ENCODE assay signal across 21 cellular contexts in genomic region chr14:105137481-105138020, GRCh38. TPM values are rescaled to one million over a fixed set of nuclear protein-coding genes. Genes with fewer than 3 reads are reported as not detected.
DNase-seq lines count a peak whose midpoint lies in the region; ATAC-seq, FAIRE-seq and TF ChIP-seq lines count a peak whose summit lies in the region.
"Had no signal": no experiment of that assay in that cellular context is flagged by ENCODE, and none has a peak within 500 bp of the region (broad histone marks: within the 10 kb centered on the region; RNA-seq: fewer than 3 reads in every experiment).

No MANE protein-coding gene starts in this region.

- H2BK5ac ChIP-seq in H1 (ENCODE audit: low read depth, low read length), result no peak overlapping the region

- TF ChIP-seq RAD21 in H1 (IDR thresholded peaks at IDR 0.05 in 1 of 2, conservative IDR thresholded peaks at IDR 0.05 in 1 of 2; ENCODE audit: low read depth in 2 of 2, low read length in 2 of 2), result no peak

- no peak overlapping the region for H4K8ac ChIP-seq in H1 (ENCODE audit: extremely low read depth, insufficient read depth, low read length)

- no peak for TF ChIP-seq POLR2A in H1 (IDR thresholded peaks at IDR 0.05; ENCODE audit: control extremely low read depth in 1 of 2, low read depth in 2 of 2, low read length in 2 of 2)

- H4K5ac ChIP-seq in H1 (ENCODE audit: insufficient read length, low read depth, low read length), result no peak overlapping the region

- H3K4me2 ChIP-seq in H1 (ENCODE audit: insufficient read depth in 1 of 2, low read depth in 2 of 2, low read length in 2 of 2), result no peak overlapping the region

- no peak overlapping the region for H3K9ac ChIP-seq in H1 (replicated peaks in 1 of 4; ENCODE audit: extremely low read depth in 1 of 4, low read depth in 3 of 4, low read length in 3 of 4)

- intact Hi-C loops in natural killer cell (cut with micrococcal nuclease), result no loop called here
- intact Hi-C loops in posterior vena cava (cut with DNase I), result no loop called here
- intact Hi-C loops in aorta (cut with DNase I), result no loop called here

- no peak overlapping the region for H3K4me3 ChIP-seq in H1 (ENCODE audit: extremely low read depth in 1 of 4, insufficient read depth in 2 of 4, low read depth in 3 of 4, low read length in 4 of 4)
- no peak overlapping the region for H3K4me3 ChIP-seq in aorta (ENCODE audit: low read length in 2 of 2)
- H3K4me3 ChIP-seq: K562 had no signal

- no peak overlapping the region for H2BK15ac ChIP-seq in H1 (ENCODE audit: low read length)

- no peak overlapping the region for H2BK12ac ChIP-seq in H1 (ENCODE audit: low read depth, low read length)

- no peaks in the 10 kb centered on the region for H3K79me1 ChIP-seq in H1 (ENCODE audit: low read depth, low read length)

- peaks cover 9% of the 10 kb centered on the region for H3K36me3 Mint-ChIP-seq in natural killer cell treated with Interleukin-12 subunit alpha and Interleukin-12 subunit beta and Interleukin-15 and Interleukin-18, amount 100 ng/mL, for 72 hours
- H3K36me3 Mint-ChIP-seq in natural killer cell, result peaks cover 6% of the 10 kb centered on the region
- H3K36me3 Mint-ChIP-seq: CD8-positive, alpha-beta T cell had no signal

- peaks cover 4% of the 10 kb centered on the region for H3K9me3 Mint-ChIP-seq in natural killer cell treated with Interleukin-12 subunit alpha and Interleukin-12 subunit beta and Interleukin-15 and Interleukin-18, amount 100 ng/mL, for 72 hours
- peaks cover 0 to 3% of the 10 kb centered on the region in 2 donors for H3K9me3 Mint-ChIP-seq in natural killer cell

- H3K4me3 Mint-ChIP-seq in natural killer cell treated with Interleukin-12 subunit alpha and Interleukin-12 subunit beta and Interleukin-15 and Interleukin-18, amount 100 ng/mL, for 72 hours, result no peak overlapping the region
- H3K4me3 Mint-ChIP-seq in natural killer cell, result no peak overlapping the region
- H3K4me3 Mint-ChIP-seq: CD8-positive, alpha-beta T cell had no signal

- TF ChIP-seq CTCF in natural killer cell (IDR thresholded peaks at IDR 0.05) (no peak), H1 (IDR thresholded peaks at IDR 0.05; ENCODE audit: control extremely low read depth in 1 of 3, insufficient read depth in 1 of 3, low read depth in 1 of 3, low read length in 3 of 3) (peak in 1 of 3 experiments; percentile 3; a peak in 1 of 4 replicates)

- H3K56ac ChIP-seq in H1 (replicated peaks; ENCODE audit: insufficient read length, low read depth, low read length), result no peak overlapping the region

- H3K4me1 ChIP-seq in H1 (replicated peaks in 1 of 4; ENCODE audit: control insufficient read depth in 3 of 4, insufficient read depth in 4 of 4, low read length in 3 of 4) (peaks cover 0 to 9% (median 0%) of the 10 kb centered on the region in 4 experiments; a peak in 3 of 7 replicates), aorta (ENCODE audit: control insufficient read depth in 1 of 2, insufficient read depth in 2 of 2, low read length in 2 of 2) (no peaks in the 10 kb centered on the region)

- H3K18ac ChIP-seq in H1 (ENCODE audit: extremely low read depth, low read length), result no peak overlapping the region

- POLR2A ChIA-PET in H1 (lab: Charles Lee; ENCODE audit: partially characterized antibody), result interaction anchor here (0.8 to 1.4 kb wide), 2 partner anchors 17 to 32 kb away, joined by 3 read pairs; no protein-coding TSS in a partner anchor

- H3K36me3 ChIP-seq in H1 (ENCODE audit: control insufficient read depth in 2 of 4, insufficient read depth in 4 of 4, low read length in 3 of 4) (peaks cover 0 to under 1% (median 0%) of the 10 kb centered on the region in 4 experiments; a peak in 2 of 8 replicates), aorta (ENCODE audit: control insufficient read depth in 1 of 2, insufficient read depth in 2 of 2, low read length in 1 of 2) (no peaks in the 10 kb centered on the region)

- H4K20me1 ChIP-seq in H1 (replicated peaks in 1 of 2; ENCODE audit: control insufficient read depth in 1 of 2, insufficient read depth in 2 of 2, low read length in 2 of 2), result peaks cover 0 to 2% of the 10 kb centered on the region in 2 experiments

- no peak overlapping the region for H2BK120ac ChIP-seq in H1 (replicated peaks; ENCODE audit: low read depth, low read length)

- ATAC-seq in natural killer cell treated with Interleukin-12 subunit alpha and Interleukin-12 subunit beta and Interleukin-15 and Interleukin-18, amount 100 ng/mL, for 72 hours, result no peak
- ATAC-seq in natural killer cell (no peak), aorta (ENCODE audit: low FRiP score) (no peak)
- ATAC-seq: CD8-positive, alpha-beta T cell; SK-N-SH treated with all-trans-retinoic acid at 6 μM for 48 hours had no signal

- H4K91ac ChIP-seq in H1 (replicated peaks; ENCODE audit: insufficient read length, low read length), result no peak overlapping the region

- H3K27ac Mint-ChIP-seq in natural killer cell treated with Interleukin-12 subunit alpha and Interleukin-12 subunit beta and Interleukin-15 and Interleukin-18, amount 100 ng/mL, for 72 hours, result no peak overlapping the region
- H3K27ac Mint-ChIP-seq in natural killer cell, result no peak overlapping the region
- H3K27ac Mint-ChIP-seq: CD8-positive, alpha-beta T cell had no signal

- H3K27me3 ChIP-seq in H1 (replicated peaks in 1 of 4; ENCODE audit: control insufficient read depth in 3 of 4, extremely low read depth in 1 of 4, insufficient read depth in 3 of 4, low read length in 3 of 4) (no peaks in the 10 kb centered on the region), aorta (ENCODE audit: control insufficient read depth in 1 of 2, insufficient read depth in 2 of 2, low read length in 1 of 2) (no peaks in the 10 kb centered on the region)

- H3K9me3 ChIP-seq in H1 (ENCODE audit: insufficient read depth in 2 of 2, low read depth in 1 of 2, low read length in 1 of 2), result peaks cover 7 to 16% of the 10 kb centered on the region in 2 experiments
- peaks cover 6% of the 10 kb centered on the region for H3K9me3 ChIP-seq in aorta (ENCODE audit: control insufficient read depth, low read length)

- H3K4me1 Mint-ChIP-seq in natural killer cell treated with Interleukin-12 subunit alpha and Interleukin-12 subunit beta and Interleukin-15 and Interleukin-18, amount 100 ng/mL, for 72 hours (ENCODE audit: low read depth in 2 of 2), result no peaks in the 10 kb centered on the region
- no peaks in the 10 kb centered on the region for H3K4me1 Mint-ChIP-seq in natural killer cell

- H3K23ac ChIP-seq in H1 (ENCODE audit: insufficient read length), result no peak overlapping the region

- 71% methylated on average over 14 of the region's 14 CpGs; no CpG with 5 or more reads in 1 of the 2 experiments for WGBS in H1 (ENCODE audit: extremely low coverage in 1 of 2, insufficient coverage in 1 of 2, insufficient read length in 1 of 2, insufficient replicate concordance in 2 of 2, low coverage in 1 of 2, low lambda C conversion rate in 2 of 2, missing lambda C conversion rate in 1 of 2), 2 experiments
- 88 to 89% methylated on average over 14 of the region's 14 CpGs for WGBS in aorta, 2 donors

- DNase-seq in natural killer cell treated with Interleukin-12 subunit alpha and Interleukin-12 subunit beta and Interleukin-15 and Interleukin-18, amount 100 ng/mL, for 72 hours (ENCODE audit: low spot score), result peak; percentile 56
- DNase-seq in natural killer cell (no peak), H1 (ENCODE audit: low read depth in 1 of 2, low spot score in 2 of 2) (peak in 1 of 2 experiments; percentile 46), posterior vena cava (ENCODE audit: low spot score) (peak; percentile 73), aorta (peak; percentile 37 to 51), medulla oblongata (ENCODE audit: extremely low spot score) (no peak), retina (no peak), GF-D8 (lab: John Stamatoyannopoulos, UW) (no peak)
- DNase-seq: CD8-positive, alpha-beta T cell; HCEC 1CT; NCI-H1105 treated with DMSO at 0.1 percent for 48 hours; NCI-H1694; NCI-H2081 treated with DMSO at 0.1 percent for 48 hours; NCI-H510A; NCI-H748 treated with DMSO at 0.1 percent for 48 hours; OCI-M1; SHP77 treated with DMSO at 0.1 percent for 48 hours had no signal

- H2AFZ ChIP-seq in H1 (ENCODE audit: low read length), result no peak overlapping the region

- no peaks in the 10 kb centered on the region for H3K79me2 ChIP-seq in H1 (ENCODE audit: control insufficient read depth in 1 of 2, insufficient read depth in 2 of 2, low read length in 2 of 2)

- H3K27ac ChIP-seq in H1 (ENCODE audit: low read depth, low read length) (no peak overlapping the region), aorta (ENCODE audit: low read depth in 1 of 2, low read length in 2 of 2) (no peak overlapping the region)

- no peak overlapping the region for H2BK20ac ChIP-seq in H1 (ENCODE audit: low read length)

- no peak for FAIRE-seq in H1 (lab: Jason Lieb, UNC)
- FAIRE-seq: A204.1, D721Med, K562 had no signal

- CTCF ChIA-PET in H1 (lab: Charles Lee; ENCODE audit: partially characterized antibody), result interaction anchor here (1.1 to 2.1 kb wide), 3 partner anchors 13 to 47 kb away, joined by 3 to 8 read pairs (median 6); no protein-coding TSS in a partner anchor

- no peak for TF ChIP-seq EP300 in H1 (IDR thresholded peaks at IDR 0.05; ENCODE audit: borderline replicate concordance in 1 of 2, low read depth in 2 of 2, low read length in 2 of 2)

- no peaks in the 10 kb centered on the region for H3K23me2 ChIP-seq in H1 (ENCODE audit: low read depth, low read length)

- no peak overlapping the region for H3K4ac ChIP-seq in H1 (replicated peaks; ENCODE audit: insufficient read length, low read depth, low read length)

- peaks cover 3 to 11% of the 10 kb centered on the region in 2 donors for H3K27me3 Mint-ChIP-seq in natural killer cell treated with Interleukin-12 subunit alpha and Interleukin-12 subunit beta and Interleukin-15 and Interleukin-18, amount 100 ng/mL, for 72 hours
- peaks cover 8 to 19% of the 10 kb centered on the region in 2 donors for H3K27me3 Mint-ChIP-seq in natural killer cell (ENCODE audit: low read depth in 2 of 2)

- H3K14ac ChIP-seq in H1 (ENCODE audit: insufficient read length), result no peak overlapping the region

- no peak overlapping the region for H2AK5ac ChIP-seq in H1 (ENCODE audit: low read depth, low read length)

RNA-seq across cellular contexts. Expression of gene JAG2, which starts 31.0 kb away (rescaled TPM):
- total RNA-seq in natural killer cell treated with Interleukin-12 subunit alpha and Interleukin-12 subunit beta and Interleukin-15 and Interleukin-18, amount 100 ng/mL, for 72 hours, result 1 to 10 TPM; 5.9 to 7.1 TPM
- total RNA-seq in natural killer cell, result 1 to 10 TPM; 3.5 to 6.6 (median 6.1) TPM
- 6.2 and 8.9 TPM in 2 replicates for total RNA-seq in H1 (2021; fragmentation: NEBNext Ultra II Directional; extraction: Animal tissue kit (Norgen Biotek cat#: 25700))
- 2.8 and 4.8 TPM in 2 replicates for polyA plus RNA-seq in H1 (2011; rRNA removed)
- 6.5 TPM for polyA plus RNA-seq in H1 (2011; cell fraction: cytosol; rRNA removed)
- polyA plus RNA-seq in H1 (2011; cell fraction: nucleus; rRNA removed), result 27.2 TPM
- 5.4 to 9.8 TPM (median 7.3 TPM) in 4 replicates for polyA plus RNA-seq in H1 (2012, experiment 1 of 2)
- polyA plus RNA-seq in H1 (2012, experiment 2 of 2), result 4.8 TPM
- 4.2 TPM for polyA plus RNA-seq in H1 (2013, experiment 1 of 2)
- polyA plus RNA-seq in H1 (2013, experiment 2 of 2), result 4.1 TPM
- polyA minus RNA-seq in H1 (2011; rRNA and poly(A)+ RNA removed), result 3.4 and 4.7 TPM in 2 replicates
- 2.9 TPM for polyA minus RNA-seq in H1 (2011; cell fraction: cytosol; rRNA and poly(A)+ RNA removed)
- polyA minus RNA-seq in H1 (2011; cell fraction: nucleus; rRNA and poly(A)+ RNA removed), result 5.7 TPM
- 10 to 100 TPM; 13.0 to 17.3 TPM for total RNA-seq in posterior vena cava
- 10 to 100 TPM; 15.0 to 32.1 TPM for total RNA-seq in aorta
- polyA plus RNA-seq in aorta, result 1 to 10 TPM in 1 of 2 donors, under 1 TPM in 1; 0.13 to 1.1 TPM

RNA-seq across cellular contexts. Expression of gene NUDT14, which starts 43.6 kb away (rescaled TPM):
- 10 to 100 TPM; 10.2 to 23.4 TPM for total RNA-seq in natural killer cell treated with Interleukin-12 subunit alpha and Interleukin-12 subunit beta and Interleukin-15 and Interleukin-18, amount 100 ng/mL, for 72 hours
- total RNA-seq in natural killer cell (10 to 100 TPM; 16.0 to 32.9 (median 22.8) TPM), posterior vena cava (10 to 100 TPM; 12.7 to 15.9 TPM), aorta (10 to 100 TPM; 13.3 to 29.9 TPM)
- total RNA-seq in H1 (2021; fragmentation: NEBNext Ultra II Directional; extraction: Animal tissue kit (Norgen Biotek cat#: 25700)), result 33.3 and 33.6 TPM in 2 replicates
- polyA plus RNA-seq in H1 (2011; rRNA removed) (25.5 and 40.3 TPM in 2 replicates), aorta (10 to 100 TPM in 1 of 2 donors, 1 to 10 TPM in 1; 6.1 to 10.0 TPM)
- polyA plus RNA-seq in H1 (2011; cell fraction: cytosol; rRNA removed), result 35.2 TPM
- polyA plus RNA-seq in H1 (2011; cell fraction: nucleus; rRNA removed), result 49.1 TPM
- polyA plus RNA-seq in H1 (2012, experiment 1 of 2), result 28.3 to 44.3 TPM (median 38.0 TPM) in 4 replicates
- 26.9 TPM for polyA plus RNA-seq in H1 (2012, experiment 2 of 2)
- polyA plus RNA-seq in H1 (2013, experiment 1 of 2), result 21.1 TPM
- 19.1 TPM for polyA plus RNA-seq in H1 (2013, experiment 2 of 2)
- 3.2 and 4.2 TPM in 2 replicates for polyA minus RNA-seq in H1 (2011; rRNA and poly(A)+ RNA removed)
- 13.7 TPM for polyA minus RNA-seq in H1 (2011; cell fraction: cytosol; rRNA and poly(A)+ RNA removed)
- 12.6 TPM for polyA minus RNA-seq in H1 (2011; cell fraction: nucleus; rRNA and poly(A)+ RNA removed)

Comparison
In these comparisons a context has a peak if more than half of its experiments do, and no peak if none do; other contexts are left out.
1. DNase-seq: peak in natural killer cell treated with Interleukin-12 subunit alpha and Interleukin-12 subunit beta and Interleukin-15 and Interleukin-18, amount 100 ng/mL, for 72 hours (single experiment), posterior vena cava (single experiment) and aorta (2 of 2); none in natural killer cell (single experiment), medulla oblongata (single experiment), retina (single experiment) and GF-D8 (single experiment).